ENCODE assay signal across 24 cellular contexts in the genomic region with DNA sequence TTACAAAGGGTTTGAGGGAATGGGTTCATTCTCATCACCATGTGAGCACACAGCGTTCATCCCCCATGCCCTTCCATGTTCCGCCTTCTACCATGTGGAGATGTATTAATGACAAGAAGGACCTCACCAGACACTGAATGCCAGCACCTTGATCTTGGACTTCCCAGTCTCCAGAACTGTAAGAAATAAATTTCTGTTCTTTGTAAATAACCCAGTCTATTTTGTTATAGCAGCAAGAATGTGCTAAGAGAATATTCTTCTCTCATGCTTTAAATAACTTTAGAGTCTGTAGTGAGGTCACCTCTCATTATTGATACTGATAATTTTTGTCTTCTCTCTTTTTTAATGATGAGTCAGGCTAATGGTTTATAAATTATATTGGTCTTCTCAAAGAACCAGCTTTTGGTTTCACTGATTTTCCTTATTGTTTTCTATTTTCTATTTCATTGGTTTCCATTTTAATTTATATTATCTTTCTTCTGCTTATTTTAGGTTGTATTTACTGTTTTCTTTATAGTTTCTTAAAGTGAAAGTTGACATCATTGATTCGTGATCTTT.
"Had no signal": no experiment of that assay in that cellular context is flagged by ENCODE, and none has a peak within 500 bp of the region (broad histone marks: within the 10 kb centered on the region; RNA-seq: fewer than 3 reads in every experiment).

No MANE protein-coding gene starts in this region.

- H3K27me3 ChIP-seq: hepatocyte, ovary, right atrium auricular region, stomach, testis, thyroid gland, transverse colon, upper lobe of left lung had no signal

- H3K4me3 ChIP-seq: hepatocyte, left ventricle myocardium inferior, lung, mucosa of descending colon, ovary, right atrium auricular region, skin epidermis, stomach, testis, thyroid gland, transverse colon, upper lobe of left lung had no signal

- H3K36me3 ChIP-seq: left ventricle myocardium inferior, ovary, right atrium auricular region, stomach, thyroid gland, transverse colon, upper lobe of left lung had no signal

- DNase-seq: islet precursor cell; left ventricle myocardium inferior; midbrain; mucosa of descending colon; naive thymus-derived CD4-positive, alpha-beta T cell; ovary; stimulated activated CD4-positive, alpha-beta T cell treated with anti-CD3 and anti-CD28 coated beads, Interleukin-12 subunit alpha, Interleukin-12 subunit beta, amount 100 ng/mL, for 4 hours; stimulated activated CD4-positive, alpha-beta T cell treated with anti-CD3 and anti-CD28 coated beads, Interleukin-15, amount 100 ng/mL, for 24 hours; stimulated activated CD4-positive, alpha-beta T cell treated with anti-CD3 and anti-CD28 coated beads, Interleukin-2, amount 100 ng/mL, for 24 hours; stimulated activated CD4-positive, alpha-beta T cell treated with anti-CD3 and anti-CD28 coated beads, Interleukin-4, amount 100 ng/mL, for 1 hour; stimulated activated naive B cell treated with anti-CD40 and anti-IgM and Interleukin-4, amounts not matched to agents 10 μg/mL and 1 μg/mL and 100 μg/mL, for 72 hours; stimulated activated naive CD8-positive, alpha-beta T cell treated with anti-CD3 and anti-CD28 coated beads, Interleukin-15, Interleukin-2, amounts not matched to agents 100 U/mL and 50 U/mL, for 24 hours; stomach; testis; thyroid gland; transverse colon; upper lobe of left lung had no signal

- H3K27ac ChIP-seq: hepatocyte, left ventricle myocardium inferior, ovary, right atrium auricular region, skin epidermis, stomach, testis, thyroid gland, transverse colon, upper lobe of left lung had no signal

- H2AFZ ChIP-seq: hepatocyte had no signal

- ATAC-seq: mucosa of descending colon; naive thymus-derived CD4-positive, alpha-beta T cell; natural killer cell treated with Interleukin-12 subunit alpha and Interleukin-12 subunit beta and Interleukin-15 and Interleukin-18, amount 100 ng/mL, for 72 hours; sciatic nerve; stimulated activated naive B cell treated with anti-CD40 and anti-IgM and Interleukin-4, amounts not matched to agents 10 μg/mL and 1 μg/mL and 100 μg/mL, for 72 hours; stimulated activated naive CD8-positive, alpha-beta T cell treated with anti-CD3 and anti-CD28 coated beads, Interleukin-15, Interleukin-2, amounts not matched to agents 100 U/mL and 50 U/mL, for 24 hours had no signal

- FAIRE-seq: urothelium cell line had no signal

- H3K9me3 ChIP-seq: ovary, right atrium auricular region, testis, thyroid gland, upper lobe of left lung had no signal

- H3K4me2 ChIP-seq: hepatocyte had no signal
